In genomic region chr19:9674669-9675357, GRCh38 we compare ENCODE assay signal across 1 cellular context.
TF ChIP-seq lines count a peak whose summit lies in the region.

TSS of gene ZNF562 (minus strand) at chr19:9675100. CDS start at chr19:9660744, 14,356 bp downstream.

TF ChIP-seq in HepG2, 621 proteins besides CTCF, POLR2A, EP300 and RAD21 (continued from another document and continues in another):
- no peak for TF ChIP-seq IRF9 (CRISPR knock-in tag; IDR thresholded peaks at IDR 0.05; ENCODE audit: borderline replicate concordance)
- peak; percentile 36; the same call in 1 of the 2 replicates for TF ChIP-seq SMAD1 (CRISPR knock-in tag; IDR thresholded peaks at IDR 0.05; ENCODE audit: borderline replicate concordance, low read depth)
- TF ChIP-seq ZNF639 (CRISPR knock-in tag; conservative IDR thresholded peaks at IDR 0.05), result 0 out of 2 replicates have a peak, but pooled peaks have one; percentile 35
- peak; percentile 68 for TF ChIP-seq SALL1 (CRISPR knock-in tag; IDR thresholded peaks at IDR 0.05)
- TF ChIP-seq, protein P1, sequence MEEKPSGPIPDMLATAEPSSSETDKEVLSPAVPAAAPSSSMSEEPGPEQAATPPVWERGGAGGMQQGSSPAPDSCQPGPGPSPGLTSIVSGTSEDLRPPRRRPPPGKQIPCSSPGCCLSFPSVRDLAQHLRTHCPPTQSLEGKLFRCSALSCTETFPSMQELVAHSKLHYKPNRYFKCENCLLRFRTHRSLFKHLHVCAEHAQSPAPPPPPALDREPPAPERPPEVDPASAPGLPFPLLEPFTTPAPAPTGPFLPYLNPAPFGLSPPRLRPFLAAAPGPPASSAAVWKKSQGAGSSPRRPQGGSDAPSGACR (CRISPR knock-in tag; IDR thresholded peaks at IDR 0.05), result peak; percentile 56; the same call in 1 of the 2 replicates
- TF ChIP-seq MLLT10 (CRISPR knock-in tag; IDR thresholded peaks at IDR 0.05), result no peak
- no peak for TF ChIP-seq ZKSCAN5 (CRISPR knock-in tag; IDR thresholded peaks at IDR 0.05)
- no peak for TF ChIP-seq CENPT (CRISPR knock-in tag; IDR thresholded peaks at IDR 0.05; ENCODE audit: low read depth)
- TF ChIP-seq CCDC6 (CRISPR knock-in tag; IDR thresholded peaks at IDR 0.05), result no peak
- no peak; the same call in 1 of the 2 replicates for TF ChIP-seq ZGPAT (CRISPR knock-in tag; IDR thresholded peaks at IDR 0.05)
- TF ChIP-seq KDM1A (CRISPR knock-in tag; IDR thresholded peaks at IDR 0.05), result no peak
- peak; percentile 61; the same call in 1 of the 2 replicates for TF ChIP-seq ZMYM4 (CRISPR knock-in tag; IDR thresholded peaks at IDR 0.05)
- TF ChIP-seq TBX3 (IDR thresholded peaks at IDR 0.05; ENCODE audit: borderline replicate concordance), result no peak
- peak; percentile 11; the same call in 1 of the 2 replicates for TF ChIP-seq MED1 (CRISPR knock-in tag; IDR thresholded peaks at IDR 0.05)
- TF ChIP-seq, protein P2, sequence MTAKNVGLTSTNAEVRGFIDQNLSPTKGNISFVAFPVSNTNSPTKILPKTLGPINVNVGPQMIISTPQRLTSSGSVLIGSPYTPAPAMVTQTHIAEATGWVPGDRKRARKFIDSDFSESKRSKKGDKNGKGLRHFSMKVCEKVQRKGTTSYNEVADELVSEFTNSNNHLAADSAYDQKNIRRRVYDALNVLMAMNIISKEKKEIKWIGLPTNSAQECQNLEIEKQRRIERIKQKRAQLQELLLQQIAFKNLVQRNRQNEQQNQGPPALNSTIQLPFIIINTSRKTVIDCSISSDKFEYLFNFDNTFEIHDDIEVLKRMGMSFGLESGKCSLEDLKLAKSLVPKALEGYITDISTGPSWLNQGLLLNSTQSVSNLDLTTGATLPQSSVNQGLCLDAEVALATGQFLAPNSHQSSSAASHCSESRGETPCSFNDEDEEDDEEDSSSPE (CRISPR knock-in tag; IDR thresholded peaks at IDR 0.05), result 0 out of 2 replicates have a peak, but pooled peaks have one; percentile 23
- no peak for TF ChIP-seq CEBPB (IDR thresholded peaks at IDR 0.05; ENCODE audit: borderline replicate concordance, low read depth, low read length)
- TF ChIP-seq ZNF10 (CRISPR knock-in tag; IDR thresholded peaks at IDR 0.05; ENCODE audit: borderline replicate concordance, low read depth), result no peak
- TF ChIP-seq NFIC (IDR thresholded peaks at IDR 0.05; ENCODE audit: low read length), result no peak
- TF ChIP-seq PBX3 (CRISPR knock-in tag; IDR thresholded peaks at IDR 0.05; ENCODE audit: borderline replicate concordance), result no peak
- TF ChIP-seq, protein P3, sequence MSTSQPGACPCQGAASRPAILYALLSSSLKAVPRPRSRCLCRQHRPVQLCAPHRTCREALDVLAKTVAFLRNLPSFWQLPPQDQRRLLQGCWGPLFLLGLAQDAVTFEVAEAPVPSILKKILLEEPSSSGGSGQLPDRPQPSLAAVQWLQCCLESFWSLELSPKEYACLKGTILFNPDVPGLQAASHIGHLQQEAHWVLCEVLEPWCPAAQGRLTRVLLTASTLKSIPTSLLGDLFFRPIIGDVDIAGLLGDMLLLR (CRISPR knock-in tag; IDR thresholded peaks at IDR 0.05), result no peak
- peak; percentile 95 for TF ChIP-seq YY1 (IDR thresholded peaks at IDR 0.05; ENCODE audit: insufficient read depth, insufficient replicate concordance, low read depth, low read length)
- peak; percentile 86 for TF ChIP-seq ZNF891 (CRISPR knock-in tag; IDR thresholded peaks at IDR 0.05)
- peak; percentile 68 for TF ChIP-seq HDAC2 (CRISPR knock-in tag; IDR thresholded peaks at IDR 0.05)
- TF ChIP-seq SAFB2 (CRISPR knock-in tag; IDR thresholded peaks at IDR 0.05; ENCODE audit: borderline replicate concordance, low read depth), result no peak
- peak; percentile 37; the same call in 1 of the 2 replicates for TF ChIP-seq ZNF747 (CRISPR knock-in tag; IDR thresholded peaks at IDR 0.05; ENCODE audit: borderline replicate concordance)
- no peak for TF ChIP-seq CSRNP1 (CRISPR knock-in tag; IDR thresholded peaks at IDR 0.05)
- TF ChIP-seq SP1 (IDR thresholded peaks at IDR 0.05), result no peak
- no peak; the same call in 1 of the 2 replicates for TF ChIP-seq SP1 (CRISPR knock-in tag; IDR thresholded peaks at IDR 0.05)
- TF ChIP-seq RXRB (CRISPR knock-in tag; IDR thresholded peaks at IDR 0.05; ENCODE audit: borderline replicate concordance), result peak; percentile 7
- peak; percentile 82 for TF ChIP-seq ZBTB38 (CRISPR knock-in tag; IDR thresholded peaks at IDR 0.05)
- TF ChIP-seq, protein P4, sequence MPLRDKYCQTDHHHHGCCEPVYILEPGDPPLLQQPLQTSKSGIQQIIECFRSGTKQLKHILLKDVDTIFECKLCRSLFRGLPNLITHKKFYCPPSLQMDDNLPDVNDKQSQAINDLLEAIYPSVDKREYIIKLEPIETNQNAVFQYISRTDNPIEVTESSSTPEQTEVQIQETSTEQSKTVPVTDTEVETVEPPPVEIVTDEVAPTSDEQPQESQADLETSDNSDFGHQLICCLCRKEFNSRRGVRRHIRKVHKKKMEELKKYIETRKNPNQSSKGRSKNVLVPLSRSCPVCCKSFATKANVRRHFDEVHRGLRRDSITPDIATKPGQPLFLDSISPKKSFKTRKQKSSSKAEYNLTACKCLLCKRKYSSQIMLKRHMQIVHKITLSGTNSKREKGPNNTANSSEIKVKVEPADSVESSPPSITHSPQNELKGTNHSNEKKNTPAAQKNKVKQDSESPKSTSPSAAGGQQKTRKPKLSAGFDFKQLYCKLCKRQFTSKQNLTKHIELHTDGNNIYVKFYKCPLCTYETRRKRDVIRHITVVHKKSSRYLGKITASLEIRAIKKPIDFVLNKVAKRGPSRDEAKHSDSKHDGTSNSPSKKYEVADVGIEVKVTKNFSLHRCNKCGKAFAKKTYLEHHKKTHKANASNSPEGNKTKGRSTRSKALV (CRISPR knock-in tag; IDR thresholded peaks at IDR 0.05), result no peak
- no peak for TF ChIP-seq TRIM24 (CRISPR knock-in tag; IDR thresholded peaks at IDR 0.05)
- no peak for TF ChIP-seq ZNF180 (CRISPR knock-in tag; IDR thresholded peaks at IDR 0.05; ENCODE audit: borderline replicate concordance, low read depth)
- peak; percentile 72 for TF ChIP-seq RBFOX2 (IDR thresholded peaks at IDR 0.05; ENCODE audit: low read depth, low read length)
- no peak for TF ChIP-seq ZNF468 (CRISPR knock-in tag; IDR thresholded peaks at IDR 0.05)
- TF ChIP-seq, protein P5, sequence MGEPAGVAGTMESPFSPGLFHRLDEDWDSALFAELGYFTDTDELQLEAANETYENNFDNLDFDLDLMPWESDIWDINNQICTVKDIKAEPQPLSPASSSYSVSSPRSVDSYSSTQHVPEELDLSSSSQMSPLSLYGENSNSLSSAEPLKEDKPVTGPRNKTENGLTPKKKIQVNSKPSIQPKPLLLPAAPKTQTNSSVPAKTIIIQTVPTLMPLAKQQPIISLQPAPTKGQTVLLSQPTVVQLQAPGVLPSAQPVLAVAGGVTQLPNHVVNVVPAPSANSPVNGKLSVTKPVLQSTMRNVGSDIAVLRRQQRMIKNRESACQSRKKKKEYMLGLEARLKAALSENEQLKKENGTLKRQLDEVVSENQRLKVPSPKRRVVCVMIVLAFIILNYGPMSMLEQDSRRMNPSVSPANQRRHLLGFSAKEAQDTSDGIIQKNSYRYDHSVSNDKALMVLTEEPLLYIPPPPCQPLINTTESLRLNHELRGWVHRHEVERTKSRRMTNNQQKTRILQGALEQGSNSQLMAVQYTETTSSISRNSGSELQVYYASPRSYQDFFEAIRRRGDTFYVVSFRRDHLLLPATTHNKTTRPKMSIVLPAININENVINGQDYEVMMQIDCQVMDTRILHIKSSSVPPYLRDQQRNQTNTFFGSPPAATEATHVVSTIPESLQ (CRISPR knock-in tag; conservative IDR thresholded peaks at IDR 0.05), result no peak
- TF ChIP-seq ZNF550 (CRISPR knock-in tag; IDR thresholded peaks at IDR 0.05; ENCODE audit: borderline replicate concordance), result no peak
- TF ChIP-seq, protein P6, sequence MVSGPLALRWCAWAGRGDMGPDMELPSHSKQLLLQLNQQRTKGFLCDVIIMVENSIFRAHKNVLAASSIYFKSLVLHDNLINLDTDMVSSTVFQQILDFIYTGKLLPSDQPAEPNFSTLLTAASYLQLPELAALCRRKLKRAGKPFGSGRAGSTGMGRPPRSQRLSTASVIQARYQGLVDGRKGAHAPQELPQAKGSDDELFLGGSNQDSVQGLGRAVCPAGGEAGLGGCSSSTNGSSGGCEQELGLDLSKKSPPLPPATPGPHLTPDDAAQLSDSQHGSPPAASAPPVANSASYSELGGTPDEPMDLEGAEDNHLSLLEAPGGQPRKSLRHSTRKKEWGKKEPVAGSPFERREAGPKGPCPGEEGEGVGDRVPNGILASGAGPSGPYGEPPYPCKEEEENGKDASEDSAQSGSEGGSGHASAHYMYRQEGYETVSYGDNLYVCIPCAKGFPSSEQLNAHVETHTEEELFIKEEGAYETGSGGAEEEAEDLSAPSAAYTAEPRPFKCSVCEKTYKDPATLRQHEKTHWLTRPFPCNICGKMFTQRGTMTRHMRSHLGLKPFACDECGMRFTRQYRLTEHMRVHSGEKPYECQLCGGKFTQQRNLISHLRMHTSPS (CRISPR knock-in tag; IDR thresholded peaks at IDR 0.05; ENCODE audit: low read depth), result no peak
- no peak for TF ChIP-seq KLF11 (CRISPR knock-in tag; IDR thresholded peaks at IDR 0.05)
- TF ChIP-seq NFE2 (CRISPR knock-in tag; IDR thresholded peaks at IDR 0.05), result no peak
- peak; percentile 68; the same call in 1 of the 2 replicates for TF ChIP-seq FOXC1 (CRISPR knock-in tag; IDR thresholded peaks at IDR 0.05; ENCODE audit: borderline replicate concordance)
- peak in 1 of 2 experiments; percentile 53; a peak in 1 of 4 replicates for TF ChIP-seq KLF16 (CRISPR knock-in tag; IDR thresholded peaks at IDR 0.05)
- no peak for TF ChIP-seq HNRNPH1 (optimal IDR thresholded peaks at IDR 0.05; ENCODE audit: low read depth, low read length)
- TF ChIP-seq PPARG (CRISPR knock-in tag; conservative IDR thresholded peaks at IDR 0.05), result peak; percentile 22; the same call in 1 of the 2 replicates
- TF ChIP-seq SKI (IDR thresholded peaks at IDR 0.05; ENCODE audit: partially characterized antibody), result no peak
- TF ChIP-seq ERF (CRISPR knock-in tag; IDR thresholded peaks at IDR 0.05), result peak; percentile 82
- no peak for TF ChIP-seq SOX6 (IDR thresholded peaks at IDR 0.05)
- no peak; the same call in 1 of the 2 replicates for TF ChIP-seq SOX6 (CRISPR knock-in tag; IDR thresholded peaks at IDR 0.05)
- 0 out of 2 replicates have a peak, but pooled peaks have one; percentile 89 for TF ChIP-seq ZNF224 (CRISPR knock-in tag; IDR thresholded peaks at IDR 0.05)
- TF ChIP-seq HOXA5 (CRISPR knock-in tag; IDR thresholded peaks at IDR 0.05), result no peak
- no peak for TF ChIP-seq ZNF7 (CRISPR knock-in tag; IDR thresholded peaks at IDR 0.05)
- 0 out of 2 replicates have a peak, but pooled peaks have one; percentile 13 for TF ChIP-seq MAZ (IDR thresholded peaks at IDR 0.05; ENCODE audit: borderline replicate concordance, low read depth, low read length)
- peak; percentile 68; the same call in 1 of the 2 replicates for TF ChIP-seq MAZ (CRISPR knock-in tag; IDR thresholded peaks at IDR 0.05; ENCODE audit: low read depth)
- TF ChIP-seq ZNF737 (CRISPR knock-in tag; IDR thresholded peaks at IDR 0.05; ENCODE audit: borderline replicate concordance), result no peak
- TF ChIP-seq KLF12 (CRISPR knock-in tag; IDR thresholded peaks at IDR 0.05; ENCODE audit: borderline replicate concordance), result peak; percentile 54
- no peak for TF ChIP-seq ZFP90 (CRISPR knock-in tag; IDR thresholded peaks at IDR 0.05; ENCODE audit: borderline replicate concordance)
- no peak for TF ChIP-seq ZNF354B (CRISPR knock-in tag; IDR thresholded peaks at IDR 0.05)
- TF ChIP-seq ZNF563 (CRISPR knock-in tag; IDR thresholded peaks at IDR 0.05), result 0 out of 2 replicates have a peak, but pooled peaks have one; percentile 33
